ENCODE assay signal across 14 cellular contexts in genomic region chrX:6026484-6026883, GRCh38.
"Had no signal": no experiment of that assay in that cellular context is flagged by ENCODE, and none has a peak within 500 bp of the region (broad histone marks: within the 10 kb centered on the region; RNA-seq: fewer than 3 reads in every experiment).

No MANE protein-coding gene starts in this region.

- H3K4me1 ChIP-seq: esophagus squamous epithelium, pancreas, upper lobe of left lung had no signal

- ATAC-seq: left lobe of liver; pancreas; stimulated activated naive B cell treated with anti-CD40 and anti-IgM and Interleukin-4, amounts not matched to agents 10 μg/mL and 1 μg/mL and 100 μg/mL, for 72 hours had no signal

- H3K9me3 ChIP-seq: esophagus squamous epithelium, pancreas, thoracic aorta, upper lobe of left lung had no signal

- H3K36me3 ChIP-seq: cardiac muscle cell, esophagus squamous epithelium, pancreas, thoracic aorta, upper lobe of left lung had no signal

- DNase-seq: activated CD4-positive, alpha-beta T cell treated with anti-CD3 and anti-CD28 coated beads for 1 hour; activated CD4-positive, alpha-beta T cell treated with anti-CD3 and anti-CD28 coated beads, Interleukin-2, amount 50 U/mL, for 4 hours; activated T-cell treated with anti-CD3 and anti-CD28 coated beads for 4 hours; effector memory CD4-positive, alpha-beta T cell; esophagus squamous epithelium; pancreas; stimulated activated naive B cell treated with anti-CD40 and anti-IgM and Interleukin-4, amounts not matched to agents 10 μg/mL and 1 μg/mL and 100 μg/mL, for 72 hours; SW 1271; T-helper 2 cell; upper lobe of left lung had no signal

- H3K4me3 ChIP-seq: cardiac muscle cell, esophagus squamous epithelium, pancreas, thoracic aorta, upper lobe of left lung had no signal

- H3K27ac ChIP-seq: cardiac muscle cell, esophagus squamous epithelium, pancreas, thoracic aorta, upper lobe of left lung, VCaP had no signal

- H3K27me3 ChIP-seq: cardiac muscle cell, esophagus squamous epithelium, pancreas, upper lobe of left lung had no signal
